ENCODE assay signal across 25 cellular contexts in the genomic region with DNA sequence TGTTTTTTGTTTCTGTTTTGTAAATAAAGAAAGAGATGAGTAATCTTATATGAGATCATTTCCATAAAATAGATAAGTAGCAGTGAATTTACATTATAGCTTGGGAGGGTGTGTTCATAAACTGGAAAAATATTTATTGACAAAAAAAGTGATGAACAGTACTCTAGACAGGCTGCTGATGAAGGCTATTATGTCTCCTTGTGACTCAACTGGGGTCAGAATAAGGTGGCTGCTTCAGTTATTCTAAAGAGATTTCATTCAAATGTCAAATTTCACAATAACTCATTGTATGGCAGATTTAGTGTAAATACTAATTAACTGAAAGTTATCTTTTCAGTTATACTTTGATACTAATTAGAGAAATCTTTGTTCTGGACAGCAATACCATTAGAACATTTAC.
DNase-seq lines count a peak whose midpoint lies in the region; ATAC-seq, FAIRE-seq and TF ChIP-seq lines count a peak whose summit lies in the region.
"Had no signal": no experiment of that assay in that cellular context is flagged by ENCODE, and none has a peak within 500 bp of the region (broad histone marks: within the 10 kb centered on the region; RNA-seq: fewer than 3 reads in every experiment).

No MANE protein-coding gene starts in this region.

- intact Hi-C loops in mammary epithelial cell (cut with micrococcal nuclease) (no loop called here), breast epithelium (cut with DNase I; ENCODE audit: low total_unique reads) (no loop called here), GM12878 (cut with micrococcal nuclease; ENCODE audit: unreplicated experiment) (no loop called here), stomach (cut with DNase I; ENCODE audit: low total_unique reads) (no loop called here)

- no peaks in the 10 kb centered on the region for H3K9me3 ChIP-seq in mammary epithelial cell (replicated peaks; ENCODE audit: insufficient read depth, low read length)
- no peaks in the 10 kb centered on the region for H3K9me3 ChIP-seq in breast epithelium
- H3K9me3 ChIP-seq in GM12878 (replicated peaks; ENCODE audit: control insufficient read depth, insufficient read depth, low read length): no peaks in the 10 kb centered on the region
- no peaks in the 10 kb centered on the region for H3K9me3 ChIP-seq in stomach
- H3K9me3 ChIP-seq: A549; BE2C; BLaER1 treated with 17β-estradiol and CSF1 and Interleukin-3, amounts not matched to agents 10 nM and 100 nM; HAP-1 had no signal

- TF ChIP-seq CTCF in mammary epithelial cell (conservative IDR thresholded peaks at IDR 0.05 in 1 of 2, IDR thresholded peaks at IDR 0.05 in 1 of 2; ENCODE audit: extremely low read depth in 1 of 2, insufficient read depth in 1 of 2, low read depth in 1 of 2, low read length in 2 of 2) (no peak), breast epithelium (IDR thresholded peaks at IDR 0.05) (no peak), GM12878 (IDR thresholded peaks at IDR 0.05 in 2 of 3, conservative IDR thresholded peaks at IDR 0.05 in 1 of 3; ENCODE audit: control insufficient read depth in 2 of 3, extremely low read depth in 1 of 3, insufficient read depth in 1 of 3, low read depth in 3 of 3, low read length in 3 of 3) (no peak), epithelial cell of esophagus (IDR thresholded peaks at IDR 0.05; ENCODE audit: insufficient read depth, low read depth, low read length, missing control alignments) (no peak), stomach (IDR thresholded peaks at IDR 0.05) (no peak)

- H3K9ac ChIP-seq in mammary epithelial cell (ENCODE audit: insufficient read depth, low read length) (no peak overlapping the region), GM12878 (ENCODE audit: control insufficient read depth, insufficient read depth, low read length) (no peak overlapping the region)
- H3K9ac ChIP-seq: BLaER1 treated with 17β-estradiol and CSF1 and Interleukin-3, amounts not matched to agents 10 nM and 100 nM had no signal

- H3K4me1 ChIP-seq in mammary epithelial cell (ENCODE audit: insufficient read depth, low read length): peaks cover 17% of the 10 kb centered on the region
- no peaks in the 10 kb centered on the region for H3K4me1 ChIP-seq in breast epithelium
- H3K4me1 ChIP-seq in GM12878 (ENCODE audit: control insufficient read depth, insufficient read depth, low read length): no peaks in the 10 kb centered on the region
- H3K4me1 ChIP-seq in stomach: no peaks in the 10 kb centered on the region
- H3K4me1 ChIP-seq: A549; BE2C; BLaER1 treated with 17β-estradiol and CSF1 and Interleukin-3, amounts not matched to agents 10 nM and 100 nM; HAP-1 had no signal

- CTCF ChIA-PET in mammary epithelial cell (lab: Charles Lee; ENCODE audit: low non-redundant PET) (no interaction called here), GM12878 (lab: Yijun Ruan, JAX) (interaction anchor here (1.1 kb wide), 1 partner anchor 12 kb away, joined by 3 read pairs; no protein-coding TSS in a partner anchor)

- in situ Hi-C loops in mammary epithelial cell (cut with MboI; ENCODE audit: low sequenced_read_pairs in 2 of 2) (no loop called here), GM12878 (cut with MboI) (no loop called here)

- H3K36me3 ChIP-seq in mammary epithelial cell (ENCODE audit: insufficient read depth, low read length): no peaks in the 10 kb centered on the region
- no peaks in the 10 kb centered on the region for H3K36me3 ChIP-seq in breast epithelium
- no peaks in the 10 kb centered on the region for H3K36me3 ChIP-seq in GM12878 (ENCODE audit: control insufficient read depth in 2 of 2, insufficient read depth in 2 of 2, low read length in 1 of 2)
- no peaks in the 10 kb centered on the region for H3K36me3 ChIP-seq in stomach
- H3K36me3 ChIP-seq: BE2C; BLaER1 treated with 17β-estradiol and CSF1 and Interleukin-3, amounts not matched to agents 10 nM and 100 nM; HAP-1 had no signal

- dilution Hi-C loops in mammary epithelial cell (cut with HindIII; ENCODE audit: low sequenced_read_pairs): no loop called here

- BruUV-seq in mammary epithelial cell (replicated peaks; lab: Mats Ljungman, UMichigan) (no TSS peak), GM12878 (replicated peaks; lab: Mats Ljungman, UMichigan) (no TSS peak)

- SMC1A ChIA-PET in GM12878 (lab: Charles Lee; ENCODE audit: uncharacterized antibody, unreplicated experiment): interaction anchor here (1.0 to 1.8 kb wide), 7 partner anchors 9 to 139 kb away, joined by 3 to 9 read pairs (median 4); no protein-coding TSS in a partner anchor

- H3K79me2 ChIP-seq in mammary epithelial cell (ENCODE audit: insufficient read depth, low read length): no peaks in the 10 kb centered on the region
- H3K79me2 ChIP-seq in GM12878 (ENCODE audit: control insufficient read depth, insufficient read depth, low read length): no peaks in the 10 kb centered on the region

- POLR2A ChIA-PET in GM12878 (lab: Charles Lee): interaction anchor here (0.6 kb wide), 1 partner anchor 525 kb away, joined by 3 read pairs; no protein-coding TSS in a partner anchor

- peak overlapping the region; percentile 51 for H3K4me2 ChIP-seq in mammary epithelial cell (ENCODE audit: insufficient read depth, low read depth, low read length)
- H3K4me2 ChIP-seq in GM12878 (ENCODE audit: control insufficient read depth, insufficient read depth): no peak overlapping the region
- H3K4me2 ChIP-seq: A549; BLaER1 treated with 17β-estradiol and CSF1 and Interleukin-3, amounts not matched to agents 10 nM and 100 nM had no signal

- DNase-seq in mammary epithelial cell (peak; percentile 32), breast epithelium (ENCODE audit: low spot score in 2 of 2) (no peak), GM12878 (ENCODE audit: low read depth, low spot score) (no peak), epithelial cell of esophagus (ENCODE audit: low read depth) (peak; percentile 37), retina (peak; percentile 4), nucleus accumbens (lab: John Stamatoyannopoulos, UW) (no peak), stomach (no peak)
- DNase-seq: 8988T; ACHN; AML-193; BE2C; Calu3; CD4-positive, alpha-beta T cell; CD8-positive, alpha-beta memory T cell; COR-L47; DMS53; DMS79 treated with DMSO at 0.1 percent for 48 hours; GF-D8; GOT3 had no signal

- H3K27ac ChIP-seq in mammary epithelial cell (ENCODE audit: insufficient read depth, low read depth, low read length) (peak overlapping the region; percentile 47), breast epithelium (no peak overlapping the region), GM12878 (ENCODE audit: control insufficient read depth, insufficient read depth) (no peak overlapping the region), stomach (no peak overlapping the region)
- H3K27ac ChIP-seq: A549; BLaER1 treated with 17β-estradiol and CSF1 and Interleukin-3, amounts not matched to agents 10 nM and 100 nM had no signal

- ATAC-seq in GM12878 (no peak), HG03439 (IDR thresholded peaks at IDR 0.05; ENCODE audit: unreplicated experiment) (no peak)
- ATAC-seq: A549 had no signal

- FAIRE-seq in GM12878 (lab: Jason Lieb, UNC): no peak
- FAIRE-seq: A549, GM12892, H54 had no signal

- H3K4me3 ChIP-seq in mammary epithelial cell (replicated peaks in 1 of 3; ENCODE audit: insufficient read depth in 1 of 3, low read depth in 2 of 3, low read length in 3 of 3): no peak overlapping the region
- H3K4me3 ChIP-seq in breast epithelium: no peak overlapping the region
- H3K4me3 ChIP-seq in GM12878: no peak overlapping the region
- no peak overlapping the region for H3K4me3 ChIP-seq in epithelial cell of esophagus (ENCODE audit: low read length)
- H3K4me3 ChIP-seq in stomach: no peak overlapping the region
- H3K4me3 ChIP-seq: A549; BLaER1 treated with 17β-estradiol and CSF1 and Interleukin-3, amounts not matched to agents 10 nM and 100 nM; HAP-1 had no signal

- TF ChIP-seq POLR2A in breast epithelium (IDR thresholded peaks at IDR 0.05): no peak
- no peak for TF ChIP-seq POLR2A in GM12878 (IDR thresholded peaks at IDR 0.05; ENCODE audit: low read depth, low read length)
- no peak for TF ChIP-seq POLR2A in stomach (IDR thresholded peaks at IDR 0.05)

- TF ChIP-seq EP300 in GM12878 (IDR thresholded peaks at IDR 0.05; ENCODE audit: borderline replicate concordance in 1 of 2, control insufficient read depth in 1 of 2, low read depth in 2 of 2, low read length in 2 of 2) (no peak), stomach (IDR thresholded peaks at IDR 0.05) (no peak)

- TF ChIP-seq RAD21 in GM12878 (IDR thresholded peaks at IDR 0.05; ENCODE audit: insufficient read depth, low read depth, low read length): no peak

- no peaks in the 10 kb centered on the region for H3K27me3 ChIP-seq in mammary epithelial cell (ENCODE audit: insufficient read depth, low read length)
- H3K27me3 ChIP-seq in breast epithelium: no peaks in the 10 kb centered on the region
- no peaks in the 10 kb centered on the region for H3K27me3 ChIP-seq in GM12878 (replicated peaks in 1 of 2; ENCODE audit: control insufficient read depth in 2 of 2, insufficient read depth in 2 of 2, low read length in 1 of 2)
- H3K27me3 ChIP-seq in stomach: no peaks in the 10 kb centered on the region
- H3K27me3 ChIP-seq: BE2C; BLaER1 treated with 17β-estradiol and CSF1 and Interleukin-3, amounts not matched to agents 10 nM and 100 nM had no signal

- H4K20me1 ChIP-seq in mammary epithelial cell (ENCODE audit: insufficient read depth, low read length) (no peaks in the 10 kb centered on the region), GM12878 (ENCODE audit: control insufficient read depth, insufficient read depth) (no peaks in the 10 kb centered on the region; the same call in 1 of the 2 replicates)
- H4K20me1 ChIP-seq: BLaER1 treated with 17β-estradiol and CSF1 and Interleukin-3, amounts not matched to agents 10 nM and 100 nM had no signal

- RAD21 ChIA-PET in GM12878 (lab: Charles Lee; ENCODE audit: unreplicated experiment): no interaction called here

- H2AFZ ChIP-seq in mammary epithelial cell (ENCODE audit: low read depth, low read length) (no peak overlapping the region), GM12878 (ENCODE audit: control insufficient read depth, low read depth, low read length) (no peak overlapping the region)

TF ChIP-seq in GM12878, 131 proteins besides CTCF, POLR2A, EP300 and RAD21 (continues in another document):
- TF ChIP-seq NR2C1 (IDR thresholded peaks at IDR 0.05): no peak

Comparison
In these comparisons a context has a peak if more than half of its experiments do, and no peak if none do; other contexts are left out.
1. DNase-seq: peak in mammary epithelial cell (single experiment), epithelial cell of esophagus (single experiment) and retina (single experiment); none in breast epithelium (0 of 2), GM12878 (single experiment), nucleus accumbens (0 of 56) and stomach (single experiment).